11 cellular contexts compared by ENCODE assay signal in genomic region chr19:1232652-1233360, GRCh38. TPM values are rescaled to one million over a fixed set of nuclear protein-coding genes. Genes with fewer than 3 reads are reported as not detected.
DNase-seq lines count a peak whose midpoint lies in the region; ATAC-seq and TF ChIP-seq lines count a peak whose summit lies in the region.
"Had no signal": no experiment of that assay in that cellular context is flagged by ENCODE, and none has a peak within 500 bp of the region (broad histone marks: within the 10 kb centered on the region; RNA-seq: fewer than 3 reads in every experiment).

No MANE protein-coding gene starts in this region.

- H3K9me3 Mint-ChIP-seq in neural crest cell = no peaks in the 10 kb centered on the region
- H3K9me3 Mint-ChIP-seq: central memory CD8-positive, alpha-beta T cell had no signal

- peaks cover 2% of the 10 kb centered on the region for H3K79me2 ChIP-seq in fibroblast of lung (ENCODE audit: control insufficient read depth, insufficient read depth, low read length)

- H3K4me3 ChIP-seq in AG04450 (ENCODE audit: low read depth, low read length) (no peak overlapping the region), Panc1 (ENCODE audit: low read depth in 2 of 2, low read length in 2 of 2) (no peak overlapping the region), fibroblast of lung (replicated peaks in 1 of 4; ENCODE audit: control extremely low read depth in 1 of 4, insufficient read depth in 1 of 4, low read depth in 3 of 4, low read length in 4 of 4) (no peak overlapping the region)

- H3K4me1 ChIP-seq in Panc1 (ENCODE audit: control insufficient read depth, insufficient read depth, low read length) (peaks cover 14% of the 10 kb centered on the region), fibroblast of lung (ENCODE audit: control insufficient read depth, extremely low read depth, insufficient read depth, low read length) (peaks cover 9% of the 10 kb centered on the region)

- no peaks in the 10 kb centered on the region for H3K27me3 ChIP-seq in AG04450 (ENCODE audit: control insufficient read depth, insufficient read depth, low read length)
- no peaks in the 10 kb centered on the region for H3K27me3 ChIP-seq in Panc1 (ENCODE audit: control insufficient read depth, insufficient read depth, low read length)
- H3K27me3 ChIP-seq in fibroblast of lung (ENCODE audit: control insufficient read depth, insufficient read depth, low read length) = no peaks in the 10 kb centered on the region

- no peaks in the 10 kb centered on the region for H4K20me1 ChIP-seq in fibroblast of lung (ENCODE audit: control insufficient read depth, extremely low read depth, insufficient read depth, low read length)

- H3K27me3 Mint-ChIP-seq in neural crest cell (ENCODE audit: low read depth) = no peaks in the 10 kb centered on the region
- H3K27me3 Mint-ChIP-seq: central memory CD8-positive, alpha-beta T cell had no signal

- peak overlapping the region; percentile 32 for H3K4me2 ChIP-seq in fibroblast of lung (ENCODE audit: extremely low read depth, insufficient read depth, low read length)

- H3K9ac ChIP-seq in fibroblast of lung (ENCODE audit: insufficient read depth, low read length) = no peak overlapping the region

- H3K36me3 ChIP-seq in Panc1 (ENCODE audit: control insufficient read depth, insufficient read depth, low read length) (no peaks in the 10 kb centered on the region), fibroblast of lung (ENCODE audit: control insufficient read depth, insufficient read depth, low read length) (peaks cover 21% of the 10 kb centered on the region)

- CTCF ChIA-PET in AG04450 (lab: Charles Lee) (interaction anchor here (0.8 kb wide), 1 partner anchor 11 kb away, joined by 3 read pairs; no protein-coding TSS in a partner anchor), Panc1 (lab: Charles Lee) (no interaction called here)

- BruUV-seq in Panc1 (replicated peaks; lab: Mats Ljungman, UMichigan) = no TSS peak

- peak overlapping the region; percentile 11 for H3K27ac ChIP-seq in AG04450 (ENCODE audit: low read depth, low read length)
- H3K27ac ChIP-seq in Panc1 (ENCODE audit: low read length) = peak overlapping the region; percentile 61
- peak overlapping the region; percentile 56 for H3K27ac ChIP-seq in fibroblast of lung (ENCODE audit: insufficient read depth, low read length)

- H3K36me3 Mint-ChIP-seq in neural crest cell (ENCODE audit: low read depth) = no peaks in the 10 kb centered on the region

- in situ Hi-C loops in Panc1 (cut with HindIII; ENCODE audit: low pct_unique_long_range_greater_than_20kb, low sequenced_read_pairs) = no loop called here

- peak overlapping the region; percentile 80 for H3K4me3 Mint-ChIP-seq in neural crest cell
- H3K4me3 Mint-ChIP-seq: central memory CD8-positive, alpha-beta T cell had no signal

- H3K9me3 ChIP-seq in AG04450 (ENCODE audit: control insufficient read depth, insufficient read depth, low read length) (no peaks in the 10 kb centered on the region; the same call in 1 of the 2 replicates), Panc1 (ENCODE audit: control insufficient read depth, insufficient read depth, low read depth, low read length) (no peaks in the 10 kb centered on the region), fibroblast of lung (ENCODE audit: control insufficient read depth, insufficient read depth, low read depth, low read length) (no peaks in the 10 kb centered on the region)

- no peak overlapping the region for H2AFZ ChIP-seq in fibroblast of lung (ENCODE audit: low read length)

- no peak for DNase-seq in AG04450 (ENCODE audit: low read depth, low spot score)
- DNase-seq in Panc1 (ENCODE audit: low read depth, low spot score) = no peak
- DNase-seq in fibroblast of lung (ENCODE audit: low read depth in 2 of 2) = peak; percentile 64 to 83
- no peak for DNase-seq in neural crest cell (ENCODE audit: low read depth, low spot score)
- DNase-seq in NCI-H2029 (lab: John Stamatoyannopoulos, UW) = no peak
- DNase-seq in cerebellar cortex (ENCODE audit: low spot score) = no peak
- DNase-seq in NCI-H187 treated with DMSO at 0.1 percent for 48 hours (lab: John Stamatoyannopoulos, UW) = no peak
- DNase-seq: NCI-H69, T-helper 2 cell had no signal

- peaks cover 4% of the 10 kb centered on the region for H3K4me1 Mint-ChIP-seq in neural crest cell
- H3K4me1 Mint-ChIP-seq: central memory CD8-positive, alpha-beta T cell had no signal

- intact Hi-C loops in Panc1 (cut with micrococcal nuclease; ENCODE audit: unreplicated experiment) = no loop called here

- POLR2A ChIA-PET in AG04450 (lab: Yijun Ruan, JAX) (interaction anchor here (0.6 to 1.4 kb wide), 3 partner anchors 20 to 123 kb away, joined by 3 to 5 read pairs (median 3); no protein-coding TSS in a partner anchor), Panc1 (lab: Charles Lee) (no interaction called here)

- peak; percentile 3 for ATAC-seq in Panc1
- no peak for ATAC-seq in HG03025 (IDR thresholded peaks at IDR 0.05; ENCODE audit: low FRiP score, unreplicated experiment)

- no peak overlapping the region for H3K27ac Mint-ChIP-seq in neural crest cell (ENCODE audit: unreplicated experiment)

- no peak for TF ChIP-seq CTCF in AG04450 (IDR thresholded peaks at IDR 0.05; ENCODE audit: low read depth, low read length)
- no peak for TF ChIP-seq CTCF in Panc1 (IDR thresholded peaks at IDR 0.05)
- TF ChIP-seq CTCF in fibroblast of lung (conservative IDR thresholded peaks at IDR 0.05 in 1 of 2, IDR thresholded peaks at IDR 0.05 in 1 of 2; ENCODE audit: low read depth in 1 of 2, low read length in 2 of 2) = no peak
- TF ChIP-seq CTCF in neural crest cell (conservative IDR thresholded peaks at IDR 0.05) = no peak

RNA-seq across cellular contexts. Expression of gene CBARP, which starts 5.0 kb away (rescaled TPM):
- polyA plus RNA-seq in AG04450 (2011; rRNA removed) (1.1 and 1.6 TPM in 2 replicates), fibroblast of lung (0.31 and 1.0 TPM in 2 replicates)
- polyA minus RNA-seq in AG04450 (2011; rRNA and poly(A)+ RNA removed) = 0.55 and 0.91 TPM in 2 replicates
- total RNA-seq in Panc1 (2021; ENCODE audit: unreplicated experiment) (14.5 TPM), fibroblast of lung (1.5 TPM in 2 replicates), neural crest cell (26.2 and 27.1 TPM in 2 replicates)
- 16.4 TPM for polyA plus RNA-seq in Panc1 (2012; ENCODE audit: insufficient read length)
- 2.1 and 5.0 TPM in 2 replicates for polyA plus RNA-seq in fibroblast of lung (2012)
- 0.94 and 3.6 TPM in 2 replicates for polyA minus RNA-seq in fibroblast of lung (ENCODE audit: low replicate concordance)

RNA-seq across cellular contexts. Expression of gene ATP5F1D, which starts 8.7 kb away (rescaled TPM):
- polyA plus RNA-seq in AG04450 (2011; rRNA removed) (36.4 and 55.1 TPM in 2 replicates), fibroblast of lung (53.8 and 79.8 TPM in 2 replicates)
- 19.4 and 21.4 TPM in 2 replicates for polyA minus RNA-seq in AG04450 (2011; rRNA and poly(A)+ RNA removed)
- total RNA-seq in Panc1 (2021; ENCODE audit: unreplicated experiment) (218 TPM), fibroblast of lung (13.4 and 20.5 TPM in 2 replicates), neural crest cell (140 and 141 TPM in 2 replicates)
- polyA plus RNA-seq in Panc1 (2012; ENCODE audit: insufficient read length) = 365 TPM
- polyA plus RNA-seq in fibroblast of lung (2012) = 174 and 278 TPM in 2 replicates
- polyA minus RNA-seq in fibroblast of lung (ENCODE audit: low replicate concordance) = 23.2 and 31.0 TPM in 2 replicates

RNA-seq across cellular contexts. Expression of gene MIDN, which starts 15.6 kb away (rescaled TPM):
- polyA plus RNA-seq in AG04450 (2011; rRNA removed) (6.6 and 10.6 TPM in 2 replicates), fibroblast of lung (12.0 and 18.0 TPM in 2 replicates)
- 16.1 and 21.3 TPM in 2 replicates for polyA minus RNA-seq in AG04450 (2011; rRNA and poly(A)+ RNA removed)
- total RNA-seq in Panc1 (2021; ENCODE audit: unreplicated experiment) (118 TPM), fibroblast of lung (13.6 and 18.8 TPM in 2 replicates), neural crest cell (177 and 187 TPM in 2 replicates)
- 76.9 TPM for polyA plus RNA-seq in Panc1 (2012; ENCODE audit: insufficient read length)
- 30.3 and 40.2 TPM in 2 replicates for polyA plus RNA-seq in fibroblast of lung (2012)
- polyA minus RNA-seq in fibroblast of lung (ENCODE audit: low replicate concordance) = 27.6 and 36.6 TPM in 2 replicates

RNA-seq across cellular contexts. Expression of gene STK11, which starts 27.2 kb away (rescaled TPM):
- 24.6 and 26.6 TPM in 2 replicates for polyA plus RNA-seq in AG04450 (2011; rRNA removed)
- 45.2 and 55.6 TPM in 2 replicates for polyA minus RNA-seq in AG04450 (2011; rRNA and poly(A)+ RNA removed)
- 116 TPM for total RNA-seq in Panc1 (2021; ENCODE audit: unreplicated experiment)
- polyA plus RNA-seq in Panc1 (2012; ENCODE audit: insufficient read length) = 141 TPM
- 96.6 and 100 TPM in 2 replicates for total RNA-seq in fibroblast of lung
- polyA plus RNA-seq in fibroblast of lung = 23.7 TPM in 2 replicates
- polyA plus RNA-seq in fibroblast of lung (2012) = 32.9 and 34.7 TPM in 2 replicates
- 24.9 and 42.8 TPM in 2 replicates for polyA minus RNA-seq in fibroblast of lung (ENCODE audit: low replicate concordance)
- total RNA-seq in neural crest cell = 55.8 and 60.2 TPM in 2 replicates

RNA-seq across cellular contexts. Expression of gene CIRBP, which starts 36.3 kb away (rescaled TPM):
- polyA plus RNA-seq in AG04450 (2011; rRNA removed) (269 and 274 TPM in 2 replicates), fibroblast of lung (260 and 298 TPM in 2 replicates)
- polyA minus RNA-seq in AG04450 (2011; rRNA and poly(A)+ RNA removed) = 121 and 143 TPM in 2 replicates
- total RNA-seq in Panc1 (2021; ENCODE audit: unreplicated experiment) (66.6 TPM), fibroblast of lung (104 and 110 TPM in 2 replicates), neural crest cell (414 and 421 TPM in 2 replicates)
- polyA plus RNA-seq in Panc1 (2012; ENCODE audit: insufficient read length) = 101 TPM
- 315 and 327 TPM in 2 replicates for polyA plus RNA-seq in fibroblast of lung (2012)
- polyA minus RNA-seq in fibroblast of lung (ENCODE audit: low replicate concordance) = 45.9 and 74.1 TPM in 2 replicates

Comparison
In these comparisons a context has a peak if more than half of its experiments do, and no peak if none do; other contexts are left out.
1. DNase-seq: peak in fibroblast of lung (2 of 2); none in AG04450 (single experiment), Panc1 (single experiment), neural crest cell (single experiment), NCI-H2029 (single experiment), cerebellar cortex (single experiment) and NCI-H187 treated with DMSO at 0.1 percent for 48 hours (single experiment).
2. H3K27ac ChIP-seq: peak in every context shown above with its lines; median percentile 61 in Panc1; 56 in fibroblast of lung; 11 in AG04450.